Comparison of ENCODE assay signal across 2 cellular contexts in genomic region chr14:99564256-99564902, GRCh38.
TF ChIP-seq lines count a peak whose summit lies in the region.

No MANE protein-coding gene starts in this region.

TF ChIP-seq in K562, 482 proteins besides CTCF, POLR2A, EP300 and RAD21 (continued from another document):
- TF ChIP-seq ZFP36 (IDR thresholded peaks at IDR 0.05; ENCODE audit: low read depth, low read length, partially characterized antibody) (peak; percentile 86), E2F6 (IDR thresholded peaks at IDR 0.05; ENCODE audit: borderline replicate concordance in 1 of 2, extremely low read depth in 1 of 2, insufficient read depth in 1 of 2, insufficient read length in 1 of 2, low read depth in 1 of 2, low read length in 1 of 2, poor library complexity in 1 of 2, severe bottlenecking in 1 of 2) (no peak), NFIC (IDR thresholded peaks at IDR 0.05) (peak; percentile 74)

TF ChIP-seq in HepG2, 621 proteins besides CTCF, POLR2A, EP300 and RAD21 (continued from another document):
- no peak for TF ChIP-seq DRAP1 (CRISPR knock-in tag; IDR thresholded peaks at IDR 0.05)
- no peak for TF ChIP-seq CREM (IDR thresholded peaks at IDR 0.05)
- no peak for TF ChIP-seq CREM (CRISPR knock-in tag; IDR thresholded peaks at IDR 0.05)
- no peak for TF ChIP-seq GLMP (CRISPR knock-in tag; IDR thresholded peaks at IDR 0.05; ENCODE audit: borderline replicate concordance)
- no peak for TF ChIP-seq ZFX (CRISPR knock-in tag; IDR thresholded peaks at IDR 0.05; ENCODE audit: low read depth)
- TF ChIP-seq SIN3A (IDR thresholded peaks at IDR 0.05; ENCODE audit: borderline replicate concordance, low read depth, low read length): no peak
- peak; percentile 31; the same call in 1 of the 2 replicates for TF ChIP-seq TBX2 (CRISPR knock-in tag; IDR thresholded peaks at IDR 0.05; ENCODE audit: borderline replicate concordance)
- no peak for TF ChIP-seq ARID5B (CRISPR knock-in tag; IDR thresholded peaks at IDR 0.05)
- TF ChIP-seq GPBP1L1 (CRISPR knock-in tag; IDR thresholded peaks at IDR 0.05): no peak
- TF ChIP-seq TMF1 (CRISPR knock-in tag; IDR thresholded peaks at IDR 0.05; ENCODE audit: low read depth): no peak
- no peak for TF ChIP-seq DMAP1 (CRISPR knock-in tag; IDR thresholded peaks at IDR 0.05)
- 0 out of 2 replicates have a peak, but pooled peaks have one; percentile 13 for TF ChIP-seq ZMYM3 (CRISPR knock-in tag; IDR thresholded peaks at IDR 0.05)
- no peak for TF ChIP-seq ZBTB42 (CRISPR knock-in tag; IDR thresholded peaks at IDR 0.05)
- TF ChIP-seq ZNF10 (CRISPR knock-in tag; IDR thresholded peaks at IDR 0.05; ENCODE audit: borderline replicate concordance, low read depth): no peak
- no peak for TF ChIP-seq MLLT10 (CRISPR knock-in tag; IDR thresholded peaks at IDR 0.05)
- TF ChIP-seq NFKBIZ (CRISPR knock-in tag; IDR thresholded peaks at IDR 0.05): no peak
- no peak for TF ChIP-seq MXD4 (CRISPR knock-in tag; IDR thresholded peaks at IDR 0.05)
- no peak for TF ChIP-seq RAD51 (IDR thresholded peaks at IDR 0.05; ENCODE audit: borderline replicate concordance)
- TF ChIP-seq HIC2 (CRISPR knock-in tag; IDR thresholded peaks at IDR 0.05; ENCODE audit: low read depth): no peak
- 0 out of 2 replicates have a peak, but pooled peaks have one; percentile 24 for TF ChIP-seq ZNF292 (CRISPR knock-in tag; IDR thresholded peaks at IDR 0.05; ENCODE audit: borderline replicate concordance, low read depth)
- no peak for TF ChIP-seq TFAP4 (IDR thresholded peaks at IDR 0.05; ENCODE audit: borderline replicate concordance, low read depth)
- no peak for TF ChIP-seq ZNF704 (CRISPR knock-in tag; IDR thresholded peaks at IDR 0.05; ENCODE audit: borderline replicate concordance)
- TF ChIP-seq ZFP36 (IDR thresholded peaks at IDR 0.05; ENCODE audit: borderline replicate concordance, low read depth, low read length, partially characterized antibody): peak; percentile 42
- TF ChIP-seq FOXP4 (CRISPR knock-in tag; IDR thresholded peaks at IDR 0.05): no peak
- TF ChIP-seq ZNF670 (CRISPR knock-in tag; IDR thresholded peaks at IDR 0.05; ENCODE audit: borderline replicate concordance): no peak
- TF ChIP-seq GRHL1 (CRISPR knock-in tag; conservative IDR thresholded peaks at IDR 0.05): no peak
- TF ChIP-seq ZBTB1 (CRISPR knock-in tag; IDR thresholded peaks at IDR 0.05; ENCODE audit: borderline replicate concordance): no peak
- TF ChIP-seq DMTF1 (CRISPR knock-in tag; IDR thresholded peaks at IDR 0.05): no peak
- no peak for TF ChIP-seq MAF1 (CRISPR knock-in tag; IDR thresholded peaks at IDR 0.05; ENCODE audit: borderline replicate concordance)
- TF ChIP-seq PAWR (CRISPR knock-in tag; IDR thresholded peaks at IDR 0.05; ENCODE audit: borderline replicate concordance): no peak
- no peak for TF ChIP-seq ATF7-NPFF (CRISPR knock-in tag; IDR thresholded peaks at IDR 0.05; ENCODE audit: low read depth)
- no peak for TF ChIP-seq HMGA1 (CRISPR knock-in tag; conservative IDR thresholded peaks at IDR 0.05)
- TF ChIP-seq ZZZ3 (CRISPR knock-in tag; IDR thresholded peaks at IDR 0.05; ENCODE audit: borderline replicate concordance): no peak
